Comparison of ENCODE assay signal across 8 cellular contexts in genomic region chr1:115975569-115976061, GRCh38. TPM values are rescaled to one million over a fixed set of nuclear protein-coding genes. Genes with fewer than 3 reads are reported as not detected.
A peak's percentile ranks its signal among the peaks of the same experiment; 100 is the strongest.
DNase-seq lines count a peak whose midpoint lies in the region; TF ChIP-seq lines count a peak whose summit lies in the region.

No MANE protein-coding gene starts in this region.

- DNase-seq in SIG-M5 treated with dmso at 0.1 percent for 504 hours (lab: John Stamatoyannopoulos, UW; ENCODE audit: unreplicated experiment) (peak; percentile 74), SIG-M5 (lab: John Stamatoyannopoulos, UW) (no peak), stomach (no peak), hepatic stellate cell (ENCODE audit: low spot score) (no peak), AG20443 (ENCODE audit: low spot score) (no peak)
- no peak for DNase-seq in stimulated activated CD4-positive, alpha-beta T cell treated with anti-CD3 and anti-CD28 coated beads, Interleukin-12 subunit alpha, Interleukin-12 subunit beta, amount 100 ng/mL, for 4 hours

- peaks cover 10% of the 10 kb centered on the region for H3K4me1 ChIP-seq in iPS-20b (ENCODE audit: insufficient read depth, low read length)
- H3K4me1 ChIP-seq in stomach, result peaks cover 0 to 18% (median 14%) of the 10 kb centered on the region in 4 donors

- intact Hi-C loops in stomach (cut with DNase I; ENCODE audit: low total_unique reads), result no loop called here

- no peak overlapping the region for H3K27ac Mint-ChIP-seq in activated naive CD8-positive, alpha-beta T cell

- H3K9me3 Mint-ChIP-seq in activated naive CD8-positive, alpha-beta T cell (ENCODE audit: low read depth), result no peaks in the 10 kb centered on the region

- H3K36me3 Mint-ChIP-seq in activated naive CD8-positive, alpha-beta T cell, result no peaks in the 10 kb centered on the region

- no peak for TF ChIP-seq EP300 in stomach (IDR thresholded peaks at IDR 0.05)

- H3K9me3 ChIP-seq in iPS-20b (ENCODE audit: insufficient read depth, low read depth, low read length), result no peaks in the 10 kb centered on the region
- no peaks in the 10 kb centered on the region for H3K9me3 ChIP-seq in stomach

- H3K4me3 ChIP-seq in iPS-20b (ENCODE audit: low read length), result peak overlapping the region; percentile 77
- H3K4me3 ChIP-seq in stomach, result peak overlapping the region; percentile 64 to 71 (median 67)

- H3K36me3 ChIP-seq in iPS-20b (ENCODE audit: insufficient read depth, low read depth, low read length), result no peaks in the 10 kb centered on the region
- no peaks in the 10 kb centered on the region for H3K36me3 ChIP-seq in stomach

- TF ChIP-seq POLR2A in stomach (IDR thresholded peaks at IDR 0.05), result no peak

- peak overlapping the region; percentile 52; the same call in 1 of the 2 replicates for H3K9ac ChIP-seq in iPS-20b (ENCODE audit: low read depth, low read length)

- 39 to 47% (median 44%) methylated on average over 11 of the region's 11 CpGs for WGBS in stomach, 5 donors

- no peak overlapping the region for H3K27ac ChIP-seq in iPS-20b (ENCODE audit: low read length)
- H3K27ac ChIP-seq in stomach, result peak overlapping the region; percentile 77 to 94 (median 87)

- no peak for TF ChIP-seq CTCF in stomach (IDR thresholded peaks at IDR 0.05)

- peaks cover 5% of the 10 kb centered on the region; the same call in 1 of the 2 replicates for H3K27me3 ChIP-seq in iPS-20b (ENCODE audit: insufficient read depth, low read length)
- H3K27me3 ChIP-seq in stomach, result no peaks in the 10 kb centered on the region

- H3K4me3 Mint-ChIP-seq in activated naive CD8-positive, alpha-beta T cell, result peak overlapping the region; percentile 89

- H3K27me3 Mint-ChIP-seq in activated naive CD8-positive, alpha-beta T cell, result peaks cover 22% of the 10 kb centered on the region

- peaks cover 4% of the 10 kb centered on the region for H3K4me1 Mint-ChIP-seq in activated naive CD8-positive, alpha-beta T cell (ENCODE audit: low read depth)

RNA-seq across cellular contexts. Expression of gene SLC22A15, which starts 0.7 kb away (rescaled TPM):
- total RNA-seq in stomach, result 1 to 10 TPM in 4 of 5 donors, under 1 TPM in 1; 0.29 to 9.8 (median 5.8) TPM
- 1 to 10 TPM; 1.9 to 3.7 (median 2.9) TPM for polyA plus RNA-seq in stomach
